ENCODE assay signal across 1 cellular context in genomic region chr14:94366146-94366887, GRCh38.
TF ChIP-seq lines count a peak whose summit lies in the region.

SERPINA2 (minus strand) TSS chr14:94366698.

TF ChIP-seq in H1, 55 proteins besides CTCF, POLR2A, EP300 and RAD21 (continued from another document):
- no peak for TF ChIP-seq SIX5 (IDR thresholded peaks at IDR 0.05; ENCODE audit: low read depth, low read length)
- TF ChIP-seq ASH2L (IDR thresholded peaks at IDR 0.05; ENCODE audit: low read length) = no peak
- TF ChIP-seq CEBPB (IDR thresholded peaks at IDR 0.05; ENCODE audit: low read depth, low read length) = no peak
- TF ChIP-seq HDAC6 (IDR thresholded peaks at IDR 0.05; ENCODE audit: low read depth, low read length) = no peak
- TF ChIP-seq MAFK (IDR thresholded peaks at IDR 0.05; ENCODE audit: low read depth, low read length) = no peak
- TF ChIP-seq E2F6 (IDR thresholded peaks at IDR 0.05) = no peak
- TF ChIP-seq SP1 (IDR thresholded peaks at IDR 0.05; ENCODE audit: low read depth, low read length) = no peak
- no peak for TF ChIP-seq NANOG (IDR thresholded peaks at IDR 0.05; ENCODE audit: insufficient read depth, low read depth, low read length, poor library complexity, severe bottlenecking)
- no peak for TF ChIP-seq PHF8 (conservative IDR thresholded peaks at IDR 0.05; ENCODE audit: low read depth, low read length)
- no peak for TF ChIP-seq SP2 (IDR thresholded peaks at IDR 0.05; ENCODE audit: low read length)
- no peak for TF ChIP-seq BACH1 (IDR thresholded peaks at IDR 0.05; ENCODE audit: low read length)
- TF ChIP-seq EGR1 (IDR thresholded peaks at IDR 0.05; ENCODE audit: borderline replicate concordance, low read depth, low read length) = no peak
- TF ChIP-seq RFX5 (IDR thresholded peaks at IDR 0.05; ENCODE audit: borderline replicate concordance, low read depth, low read length) = no peak
- TF ChIP-seq MAX (IDR thresholded peaks at IDR 0.05) = no peak
- no peak for TF ChIP-seq BRCA1 (IDR thresholded peaks at IDR 0.05; ENCODE audit: low read depth, low read length)
- no peak for TF ChIP-seq GABPA (IDR thresholded peaks at IDR 0.05; ENCODE audit: borderline replicate concordance, insufficient read depth, low read length)
- no peak for TF ChIP-seq ZNF274 (IDR thresholded peaks at IDR 0.05; ENCODE audit: borderline replicate concordance, extremely low read depth, low read length)
